ENCODE assay signal across 25 cellular contexts in genomic region chr22:47190276-47190956, GRCh38.
DNase-seq lines count a peak whose midpoint lies in the region; ATAC-seq and TF ChIP-seq lines count a peak whose summit lies in the region.
"Had no signal": no experiment of that assay in that cellular context is flagged by ENCODE, and none has a peak within 500 bp of the region (broad histone marks: within the 10 kb centered on the region; RNA-seq: fewer than 3 reads in every experiment).

No MANE protein-coding gene starts in this region.

- intact Hi-C loops in sigmoid colon (cut with DNase I), result no loop called here

- whole genome bisulfite sequencing in H9 (ENCODE audit: extremely low coverage, insufficient read length, low lambda C conversion rate), result no CpG with 5 or more reads among the region's 23 CpGs
- 83 to 86% methylated on average over 10 to 23 of the region's 23 CpGs for WGBS in endodermal cell (ENCODE audit: insufficient coverage in 1 of 2, insufficient read length in 1 of 2), 2 experiments
- WGBS in sigmoid colon, 2 donors, result 77 to 91% methylated on average over 23 of the region's 23 CpGs
- 60 to 70% methylated on average over 20 to 23 of the region's 23 CpGs for WGBS in GM23248 (ENCODE audit: low coverage in 1 of 2, low lambda C conversion rate in 2 of 2, missing lambda C conversion rate in 2 of 2), 2 experiments

- H3F3A ChIP-seq in GM23248 (ENCODE audit: insufficient read depth), result no peaks in the 10 kb centered on the region

- H3K27me3 Mint-ChIP-seq in activated T-cell treated with anti-CD3 and anti-CD28 coated beads, Interleukin-2, amount 50 U/mL, for 4 hours (ENCODE audit: low read depth), result no peaks in the 10 kb centered on the region
- H3K27me3 Mint-ChIP-seq in H9 (ENCODE audit: low read depth) (peaks cover 5% of the 10 kb centered on the region), endodermal cell (ENCODE audit: insufficient read depth) (no peaks in the 10 kb centered on the region)
- H3K27me3 Mint-ChIP-seq in T-helper 2 cell treated with Interferon-gamma antibody and Interleukin-4, amounts not matched to agents 5 μg/mL and 100 μg/mL, for 36 hours (ENCODE audit: low read depth), result no peaks in the 10 kb centered on the region
- H3K27me3 Mint-ChIP-seq: T-cell had no signal

- no peak overlapping the region for H4K91ac ChIP-seq in H9 (ENCODE audit: insufficient read length, low read depth, low read length)

- no peak overlapping the region for H3K9ac ChIP-seq in H9 (ENCODE audit: extremely low read depth, insufficient read length, low read length)
- no peak overlapping the region for H3K9ac ChIP-seq in endodermal cell (ENCODE audit: extremely low read depth, low read length, poor library complexity, severe bottlenecking)
- H3K9ac ChIP-seq in GM23248, result no peak overlapping the region

- no peak overlapping the region for H2BK15ac ChIP-seq in H9 (ENCODE audit: low read depth, low read length)

- no peaks in the 10 kb centered on the region for H3K4me1 Mint-ChIP-seq in activated T-cell treated with anti-CD3 and anti-CD28 coated beads, Interleukin-2, amount 50 U/mL, for 4 hours (ENCODE audit: low read depth)
- H3K4me1 Mint-ChIP-seq in H9, result no peaks in the 10 kb centered on the region
- no peaks in the 10 kb centered on the region for H3K4me1 Mint-ChIP-seq in endodermal cell
- H3K4me1 Mint-ChIP-seq in T-helper 2 cell treated with Interferon-gamma antibody and Interleukin-4, amounts not matched to agents 5 μg/mL and 100 μg/mL, for 36 hours (ENCODE audit: low read depth), result no peaks in the 10 kb centered on the region
- H3K4me1 Mint-ChIP-seq: T-cell had no signal

- H2BK20ac ChIP-seq in H9 (ENCODE audit: low read depth, low read length, poor library complexity, severe bottlenecking), result no peak overlapping the region

- peaks cover 17% of the 10 kb centered on the region for H3K9me3 Mint-ChIP-seq in activated T-cell treated with anti-CD3 and anti-CD28 coated beads, Interleukin-2, amount 50 U/mL, for 4 hours
- H3K9me3 Mint-ChIP-seq in H9, result peaks cover 9 to 85% of the 10 kb centered on the region in 2 experiments
- peaks cover 54% of the 10 kb centered on the region for H3K9me3 Mint-ChIP-seq in endodermal cell
- no peaks in the 10 kb centered on the region for H3K9me3 Mint-ChIP-seq in T-helper 2 cell treated with Interferon-gamma antibody and Interleukin-4, amounts not matched to agents 5 μg/mL and 100 μg/mL, for 36 hours

- no peaks in the 10 kb centered on the region for H3K79me2 ChIP-seq in H9 (ENCODE audit: insufficient read depth, low read length)
- H3K79me2 ChIP-seq in GM23248 (ENCODE audit: insufficient read depth), result no peaks in the 10 kb centered on the region

- in situ Hi-C loops in GM23248 (cut with MboI), result no loop called here

- ATAC-seq in activated T-cell treated with anti-CD3 and anti-CD28 coated beads, Interleukin-2, amount 50 U/mL, for 4 hours, result no peak
- ATAC-seq: T-cell had no signal

- H2AFZ ChIP-seq in H9 (ENCODE audit: low read length) (no peak overlapping the region), GM23248 (no peak overlapping the region)

- no peak overlapping the region for H2BK120ac ChIP-seq in H9 (ENCODE audit: low read depth, low read length, poor library complexity, severe bottlenecking)

- peak; percentile 5 for DNase-seq in activated T-cell treated with anti-CD3 and anti-CD28 coated beads, Interleukin-2, amount 50 U/mL, for 1 hour
- DNase-seq in activated T-cell treated with anti-CD3 and anti-CD28 coated beads, Interleukin-2, amount 50 U/mL, for 4 hours, result no peak
- DNase-seq in H9, result peak; percentile 23
- peak; percentile 34 for DNase-seq in endodermal cell
- peak; percentile 47 for DNase-seq in sigmoid colon
- no peak for DNase-seq in NCI-H226
- DNase-seq in T-helper 2 cell treated with Interferon-gamma antibody and Interleukin-4, amounts not matched to agents 5 μg/mL and 100 μg/mL, for 36 hours (ENCODE audit: low spot score), result no peak
- no peak for DNase-seq in GM23248
- DNase-seq: activated CD4-positive, alpha-beta T cell treated with anti-CD3 and anti-CD28 coated beads for 4 hours; activated gamma-delta T cell treated with Interleukin-2 at 50 U/mL for 16 hours; anterior cingulate cortex; BE2C; effector CD4-positive, alpha-beta T cell; erythroblast; foreskin fibroblast; Karpas-422; MV-4-11; NCI-H187 treated with DMSO at 0.1 percent for 48 hours; NK-92 treated with Interleukin-12 subunit alpha and Interleukin-12 subunit beta, amount 100 ng/mL, for 24 hours; nucleus accumbens; stimulated activated CD8-positive, alpha-beta memory T cell treated with anti-CD3 and anti-CD28 coated beads, Interleukin-4, amount 100 ng/mL, for 48 hours had no signal

- no peaks in the 10 kb centered on the region for H3K9me2 ChIP-seq in GM23248 (ENCODE audit: insufficient read depth)

- H2AK5ac ChIP-seq in H9 (ENCODE audit: insufficient read length, low read length), result no peak overlapping the region

- no peak overlapping the region for H3K23ac ChIP-seq in H9 (ENCODE audit: insufficient read length, low read depth, low read length)

- H3K36me3 ChIP-seq in endodermal cell (ENCODE audit: control insufficient read depth, insufficient read depth, low read length) (no peaks in the 10 kb centered on the region), sigmoid colon (no peaks in the 10 kb centered on the region), GM23248 (ENCODE audit: low read depth) (no peaks in the 10 kb centered on the region)
- H3K36me3 ChIP-seq: BE2C, cardiac muscle cell, right atrium auricular region, uterus had no signal

- no peaks in the 10 kb centered on the region for H3K9me3 ChIP-seq in H9 (ENCODE audit: control insufficient read depth, low read depth, low read length)
- H3K9me3 ChIP-seq in endodermal cell (ENCODE audit: control insufficient read depth, low read length), result peaks cover 12% of the 10 kb centered on the region
- peaks cover 0 to 3% (median 0%) of the 10 kb centered on the region in 4 donors for H3K9me3 ChIP-seq in sigmoid colon
- H3K9me3 ChIP-seq in GM23248 (ENCODE audit: low read depth), result no peaks in the 10 kb centered on the region
- H3K9me3 ChIP-seq: BE2C, uterus had no signal

- no peaks in the 10 kb centered on the region for H3K36me3 Mint-ChIP-seq in activated T-cell treated with anti-CD3 and anti-CD28 coated beads, Interleukin-2, amount 50 U/mL, for 4 hours (ENCODE audit: insufficient read depth)
- peaks cover 0 to 14% (median 9%) of the 10 kb centered on the region in 3 experiments; a peak in 4 of 7 replicates for H3K36me3 Mint-ChIP-seq in H9 (ENCODE audit: insufficient read depth in 1 of 3, low read depth in 3 of 3)
- H3K36me3 Mint-ChIP-seq in endodermal cell (ENCODE audit: low read depth), result no peaks in the 10 kb centered on the region
- no peaks in the 10 kb centered on the region for H3K36me3 Mint-ChIP-seq in T-helper 2 cell treated with Interferon-gamma antibody and Interleukin-4, amounts not matched to agents 5 μg/mL and 100 μg/mL, for 36 hours (ENCODE audit: low read depth)
- H3K36me3 Mint-ChIP-seq: T-cell had no signal

- no peak for TF ChIP-seq EP300 in sigmoid colon (IDR thresholded peaks at IDR 0.05)

- no peak overlapping the region for H3K18ac ChIP-seq in H9 (ENCODE audit: insufficient read length, low read depth, low read length)

- H2BK5ac ChIP-seq in H9 (ENCODE audit: insufficient read length, low read length), result no peak overlapping the region

- no peak overlapping the region for H3K56ac ChIP-seq in H9 (ENCODE audit: insufficient read length, low read depth, low read length)

- no peak overlapping the region for H3K4ac ChIP-seq in H9 (ENCODE audit: low read depth, low read length)

- H4K8ac ChIP-seq in H9 (replicated peaks; ENCODE audit: insufficient read length, low read depth, low read length), result no peak overlapping the region

- H3K4me3 Mint-ChIP-seq in activated T-cell treated with anti-CD3 and anti-CD28 coated beads, Interleukin-2, amount 50 U/mL, for 4 hours, result no peak overlapping the region
- H3K4me3 Mint-ChIP-seq in H9, result no peak overlapping the region
- H3K4me3 Mint-ChIP-seq in endodermal cell, result no peak overlapping the region
- H3K4me3 Mint-ChIP-seq in T-helper 2 cell treated with Interferon-gamma antibody and Interleukin-4, amounts not matched to agents 5 μg/mL and 100 μg/mL, for 36 hours, result no peak overlapping the region
- H3K4me3 Mint-ChIP-seq: T-cell had no signal

- peaks cover 2% of the 10 kb centered on the region for H3K23me2 ChIP-seq in H9 (ENCODE audit: insufficient read length, low read depth, low read length, poor library complexity, severe bottlenecking)

- no peak for TF ChIP-seq CTCF in H9 (conservative IDR thresholded peaks at IDR 0.05)
- TF ChIP-seq CTCF in endodermal cell (conservative IDR thresholded peaks at IDR 0.05), result no peak
- no peak for TF ChIP-seq CTCF in sigmoid colon (IDR thresholded peaks at IDR 0.05)

- H3K4me1 ChIP-seq in H9 (ENCODE audit: insufficient read depth, low read length), result no peaks in the 10 kb centered on the region
- no peaks in the 10 kb centered on the region for H3K4me1 ChIP-seq in endodermal cell (ENCODE audit: control insufficient read depth, insufficient read depth, low read length)
- peaks cover 0 to 6% (median 0%) of the 10 kb centered on the region in 4 donors for H3K4me1 ChIP-seq in sigmoid colon
- no peaks in the 10 kb centered on the region for H3K4me1 ChIP-seq in GM23248 (ENCODE audit: insufficient read depth)
- H3K4me1 ChIP-seq: BE2C, right atrium auricular region, uterus had no signal

- H3K27ac ChIP-seq in H9 (ENCODE audit: insufficient read length, low read depth, low read length), result no peak overlapping the region
- H3K27ac ChIP-seq in endodermal cell (ENCODE audit: low read depth, low read length), result no peak overlapping the region
- H3K27ac ChIP-seq in sigmoid colon, result no peak overlapping the region
- H3K27ac ChIP-seq in GM23248, result no peak overlapping the region
- H3K27ac ChIP-seq: cardiac muscle cell, right atrium auricular region, uterus had no signal

- no peaks in the 10 kb centered on the region for H3K27me3 ChIP-seq in H9 (ENCODE audit: insufficient read depth, low read length)
- no peaks in the 10 kb centered on the region for H3K27me3 ChIP-seq in endodermal cell (ENCODE audit: control insufficient read depth, insufficient read depth, low read length, poor library complexity, severe bottlenecking)
- H3K27me3 ChIP-seq in sigmoid colon, result no peaks in the 10 kb centered on the region
- H3K27me3 ChIP-seq in GM23248 (replicated peaks; ENCODE audit: insufficient read depth), result no peaks in the 10 kb centered on the region
- H3K27me3 ChIP-seq: BE2C, cardiac muscle cell, right atrium auricular region, uterus had no signal

- no peak for TF ChIP-seq POLR2A in sigmoid colon (IDR thresholded peaks at IDR 0.05)

- H2BK12ac ChIP-seq in H9 (ENCODE audit: insufficient read length, low read depth, low read length), result no peak overlapping the region

- H3K4me2 ChIP-seq in H9 (ENCODE audit: insufficient read depth, insufficient read length, low read length), result no peak overlapping the region
- no peak overlapping the region for H3K4me2 ChIP-seq in GM23248 (ENCODE audit: unreplicated experiment)

- no peak overlapping the region for H3K14ac ChIP-seq in H9 (ENCODE audit: insufficient read depth, low read length)

- H4K5ac ChIP-seq in H9 (ENCODE audit: insufficient read length, low read depth, low read length), result no peak overlapping the region

- no peak overlapping the region for H3K27ac Mint-ChIP-seq in H9
- H3K27ac Mint-ChIP-seq in endodermal cell, result no peak overlapping the region
- no peak overlapping the region for H3K27ac Mint-ChIP-seq in T-helper 2 cell treated with Interferon-gamma antibody and Interleukin-4, amounts not matched to agents 5 μg/mL and 100 μg/mL, for 36 hours
- H3K27ac Mint-ChIP-seq: T-cell had no signal

- no peak overlapping the region for H3K4me3 ChIP-seq in endodermal cell (ENCODE audit: low read length)
- H3K4me3 ChIP-seq in sigmoid colon, result no peak overlapping the region
- no peak overlapping the region for H3K4me3 ChIP-seq in GM23248
- H3K4me3 ChIP-seq: cardiac muscle cell, right atrium auricular region, uterus had no signal

- H4K20me1 ChIP-seq in H9 (ENCODE audit: control insufficient read depth, insufficient read depth, insufficient read length) (no peaks in the 10 kb centered on the region), GM23248 (ENCODE audit: insufficient read depth) (no peaks in the 10 kb centered on the region)

- no peak overlapping the region for H3T11ph ChIP-seq in H9 (ENCODE audit: low read length)

- no peaks in the 10 kb centered on the region for H3K79me1 ChIP-seq in H9 (ENCODE audit: insufficient read depth, low read depth, low read length, poor library complexity, severe bottlenecking)

Comparison
In these comparisons a context has a peak if more than half of its experiments do, and no peak if none do; other contexts are left out.
1. DNase-seq: peak in activated T-cell treated with anti-CD3 and anti-CD28 coated beads, Interleukin-2, amount 50 U/mL, for 1 hour (single experiment), H9 (single experiment), endodermal cell (single experiment) and sigmoid colon (single experiment); none in activated T-cell treated with anti-CD3 and anti-CD28 coated beads, Interleukin-2, amount 50 U/mL, for 4 hours (single experiment), NCI-H226 (single experiment), T-helper 2 cell treated with Interferon-gamma antibody and Interleukin-4, amounts not matched to agents 5 μg/mL and 100 μg/mL, for 36 hours (single experiment) and GM23248 (single experiment).